ENCODE assay signal across 1 cellular context in the genomic region with DNA sequence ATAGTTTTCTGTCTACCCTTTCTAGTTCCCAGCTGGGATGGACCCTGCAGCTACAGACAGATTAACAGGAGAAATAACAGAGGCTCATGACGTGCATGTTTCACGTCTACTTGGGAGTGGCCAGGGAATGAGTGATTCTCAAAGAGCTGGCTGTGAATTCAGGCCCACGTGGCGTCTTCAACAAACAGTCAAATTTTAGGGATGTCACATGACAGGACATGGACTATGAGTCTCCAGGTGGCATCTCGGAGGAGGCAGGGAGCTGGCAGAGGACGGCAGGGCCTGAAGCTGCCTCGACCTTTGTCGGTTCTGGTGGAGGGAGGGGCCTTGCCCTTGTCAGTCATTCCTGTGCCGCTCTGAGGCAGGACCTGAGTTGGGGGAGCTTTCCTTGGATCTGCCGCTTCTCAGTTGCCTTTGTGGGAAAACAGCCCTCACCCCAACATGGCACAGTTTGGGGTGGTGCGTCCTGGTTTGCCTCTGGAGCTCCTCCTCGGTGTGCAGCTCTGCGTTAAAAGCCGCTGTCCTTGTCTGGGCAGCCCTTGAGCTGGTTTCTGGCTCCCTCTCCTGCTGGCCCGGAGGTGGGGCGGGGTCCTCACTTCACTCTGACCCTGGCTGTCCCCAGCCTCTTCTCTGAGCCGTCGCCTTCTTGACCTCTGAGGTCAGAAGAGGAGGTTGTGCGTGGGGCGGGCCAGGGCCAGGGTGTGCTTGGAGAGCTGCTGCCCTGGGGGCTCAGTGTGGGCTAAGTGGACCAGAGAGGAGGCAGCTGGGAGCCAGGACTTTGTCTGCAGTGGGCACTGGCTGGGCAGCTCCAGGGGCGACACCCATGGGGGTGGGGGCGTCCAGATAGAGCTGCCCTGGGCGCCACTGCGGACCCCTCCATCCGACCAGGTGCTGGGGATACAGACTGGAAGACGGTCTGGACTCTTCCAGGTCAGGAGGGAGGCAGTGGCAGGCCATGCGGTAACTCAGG.
TF ChIP-seq lines count a peak whose summit lies in the region.

No MANE protein-coding gene starts in this region.

TF ChIP-seq in H1, 55 proteins besides CTCF, POLR2A, EP300 and RAD21:
- TF ChIP-seq EGR1 (IDR thresholded peaks at IDR 0.05; ENCODE audit: borderline replicate concordance, low read depth, low read length) (no peak), KDM4A (IDR thresholded peaks at IDR 0.05; ENCODE audit: low read depth, low read length, severe bottlenecking) (no peak), SP1 (IDR thresholded peaks at IDR 0.05; ENCODE audit: low read depth, low read length) (no peak), RFX5 (IDR thresholded peaks at IDR 0.05; ENCODE audit: borderline replicate concordance, low read depth, low read length) (no peak), GTF2F1 (IDR thresholded peaks at IDR 0.05; ENCODE audit: borderline replicate concordance, low read depth, low read length) (no peak), NRF1 (IDR thresholded peaks at IDR 0.05; ENCODE audit: low read depth, low read length) (no peak), CEBPB (IDR thresholded peaks at IDR 0.05; ENCODE audit: low read depth, low read length) (no peak), EZH2 (IDR thresholded peaks at IDR 0.05; ENCODE audit: low read depth, low read length, severe bottlenecking) (no peak), TCF12 (IDR thresholded peaks at IDR 0.05; ENCODE audit: low read depth, low read length) (no peak), HDAC6 (IDR thresholded peaks at IDR 0.05; ENCODE audit: low read depth, low read length) (no peak), BACH1 (IDR thresholded peaks at IDR 0.05; ENCODE audit: low read length) (no peak), SIRT6 (IDR thresholded peaks at IDR 0.05; ENCODE audit: low read length) (no peak), RXRA (IDR thresholded peaks at IDR 0.05; ENCODE audit: insufficient read depth, low read depth, low read length) (no peak), ZNF274 (IDR thresholded peaks at IDR 0.05; ENCODE audit: borderline replicate concordance, extremely low read depth, low read length) (no peak), CTBP2 (IDR thresholded peaks at IDR 0.05; ENCODE audit: borderline replicate concordance, insufficient read depth, insufficient read length, low read length) (no peak)
- TF ChIP-seq, protein P1, sequence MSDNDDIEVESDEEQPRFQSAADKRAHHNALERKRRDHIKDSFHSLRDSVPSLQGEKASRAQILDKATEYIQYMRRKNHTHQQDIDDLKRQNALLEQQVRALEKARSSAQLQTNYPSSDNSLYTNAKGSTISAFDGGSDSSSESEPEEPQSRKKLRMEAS (IDR thresholded peaks at IDR 0.05) = no peak
TF ChIP-seq in H1: peak in this region for 0.
